21 cellular contexts compared by ENCODE assay signal in genomic region chr11:69878144-69878883, GRCh38. TPM values are rescaled to one million over a fixed set of nuclear protein-coding genes. Genes with fewer than 3 reads are reported as not detected.
"Had no signal": no experiment of that assay in that cellular context is flagged by ENCODE, and none has a peak within 500 bp of the region (broad histone marks: within the 10 kb centered on the region; RNA-seq: fewer than 3 reads in every experiment).

No MANE protein-coding gene starts in this region.

- ATAC-seq: activated CD4-positive, alpha-beta T cell treated with anti-CD3 and anti-CD28 coated beads for 36 hours; activated naive CD4-positive, alpha-beta T cell treated with anti-CD3 and anti-CD28 coated beads, Interleukin-2, amount 50 U/mL, for 72 hours; activated T-cell treated with anti-CD3 and anti-CD28 coated beads, Interleukin-2, amount 50 U/mL, for 72 hours; right cardiac atrium had no signal

- H3K36me3 ChIP-seq: prostate gland, SJCRH30, stomach, upper lobe of left lung had no signal

- H3K9me3 Mint-ChIP-seq: activated naive CD4-positive, alpha-beta T cell treated with anti-CD3 and anti-CD28 coated beads, Interleukin-2, amount 50 U/mL, for 72 hours; activated T-cell treated with anti-CD3 and anti-CD28 coated beads, Interleukin-2, amount 50 U/mL, for 72 hours had no signal

- H3K4me3 Mint-ChIP-seq: activated CD4-positive, alpha-beta T cell treated with anti-CD3 and anti-CD28 coated beads for 36 hours; activated T-cell treated with anti-CD3 and anti-CD28 coated beads, Interleukin-2, amount 50 U/mL, for 72 hours had no signal

- H3K4me3 ChIP-seq: prostate gland, SJCRH30, stomach, upper lobe of left lung had no signal

- H3K36me3 Mint-ChIP-seq: activated naive CD4-positive, alpha-beta T cell treated with anti-CD3 and anti-CD28 coated beads, Interleukin-2, amount 50 U/mL, for 72 hours had no signal

- H3K4me1 Mint-ChIP-seq: activated CD4-positive, alpha-beta T cell treated with anti-CD3 and anti-CD28 coated beads for 36 hours had no signal

- DNase-seq: activated CD4-positive, alpha-beta T cell treated with anti-CD3 and anti-CD28 coated beads for 36 hours; activated CD4-positive, alpha-beta T cell treated with anti-CD3 and anti-CD28 coated beads, Interleukin-2, amount 50 U/mL, for 48 hours; activated gamma-delta T cell treated with Interleukin-2 at 50 U/mL for 16 hours; activated T-cell treated with anti-CD3 and anti-CD28 coated beads, Interleukin-2, amount 50 U/mL, for 72 hours; amniotic stem cell; dermis blood vessel endothelial cell; midbrain; right cardiac atrium; SJCRH30; small intestine; stimulated activated CD4-positive, alpha-beta T cell treated with anti-CD3 and anti-CD28 coated beads, Interleukin-4, amount 100 ng/mL, for 1 hour; stomach; T-helper 2 cell had no signal

- H3K27me3 ChIP-seq: upper lobe of left lung had no signal

- H3K27ac Mint-ChIP-seq: activated CD4-positive, alpha-beta T cell treated with anti-CD3 and anti-CD28 coated beads for 36 hours; activated naive CD4-positive, alpha-beta T cell treated with anti-CD3 and anti-CD28 coated beads, Interleukin-2, amount 50 U/mL, for 72 hours; activated T-cell treated with anti-CD3 and anti-CD28 coated beads, Interleukin-2, amount 50 U/mL, for 72 hours had no signal

RNA-seq across cellular contexts. Expression of gene FGF3, which starts 59.1 kb away (rescaled TPM):
- total RNA-seq: activated CD4-positive, alpha-beta T cell treated with anti-CD3 and anti-CD28 coated beads for 36 hours; activated naive CD4-positive, alpha-beta T cell treated with anti-CD3 and anti-CD28 coated beads, Interleukin-2, amount 50 U/mL, for 72 hours; activated T-cell treated with anti-CD3 and anti-CD28 coated beads, Interleukin-2, amount 50 U/mL, for 72 hours; dermis blood vessel endothelial cell; epithelial cell of proximal tubule; frontal cortex; lung microvascular endothelial cell; omental fat pad; prostate gland; right cardiac atrium; SJCRH30; stomach; temporal lobe; upper lobe of left lung had no signal
